In the genomic region with DNA sequence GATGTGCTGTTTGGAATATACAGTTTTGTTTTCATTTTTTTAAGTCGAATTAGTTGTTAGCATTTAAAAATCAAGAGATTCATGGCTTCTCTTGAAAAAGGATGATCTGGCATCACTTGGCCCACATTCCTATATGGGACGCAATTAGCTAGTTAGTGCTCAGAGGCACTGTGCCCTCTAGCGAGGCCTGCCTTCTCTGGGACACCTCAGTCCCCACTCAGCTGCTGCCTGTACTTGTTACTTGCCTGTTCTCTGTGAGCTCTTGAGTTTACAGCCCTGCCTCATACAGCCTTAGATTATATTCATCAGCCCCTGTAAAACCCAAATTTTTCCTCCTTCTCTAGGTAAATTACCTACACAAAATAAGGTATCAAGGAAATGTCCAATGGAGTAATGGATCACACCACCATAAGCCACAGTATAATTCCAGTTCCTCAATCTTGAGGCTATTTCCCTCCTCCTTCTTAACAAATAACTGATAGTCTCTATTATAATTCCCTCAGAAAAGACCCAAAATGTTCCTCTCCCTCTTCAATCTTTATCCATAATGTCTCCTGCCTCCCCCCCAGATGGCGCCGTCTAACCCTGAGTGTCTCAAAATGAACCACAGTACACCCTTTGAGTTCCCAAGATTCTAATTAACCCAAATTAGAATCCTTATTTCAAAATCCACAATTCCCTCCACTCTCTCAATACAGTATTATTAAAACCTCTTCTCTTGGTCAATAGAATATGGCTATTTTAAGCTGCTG, we compare ENCODE assay signal across 7 cellular contexts. TPM values are rescaled to one million over a fixed set of nuclear protein-coding genes. Genes with fewer than 3 reads are reported as not detected.
DNase-seq lines count a peak whose midpoint lies in the region; ATAC-seq and TF ChIP-seq lines count a peak whose summit lies in the region.

No MANE protein-coding gene starts in this region.

- WGBS in ovary, 3 donors: 86 to 90% (median 86%) methylated on average over 5 of the region's 5 CpGs

- TF ChIP-seq POLR2A in ovary (IDR thresholded peaks at IDR 0.05): no peak

- H3K9me3 ChIP-seq in ovary: no peaks in the 10 kb centered on the region

- H3K36me3 ChIP-seq in ovary: no peaks in the 10 kb centered on the region

- no peaks in the 10 kb centered on the region for H3K4me1 ChIP-seq in ovary (ENCODE audit: insufficient read depth)

- intact Hi-C loops in ovary (cut with DNase I): no loop called here

- DNase-seq in ELR (ENCODE audit: low read depth) (peak; percentile 47), LoVo (ENCODE audit: low spot score) (peak; percentile 17), foreskin fibroblast (peak; percentile 29 to 73), stromal cell of bone marrow (ENCODE audit: low read depth) (peak; percentile 22), ovary (no peak)
- DNase-seq in activated CD4-positive, alpha-beta T cell treated with anti-CD3 and anti-CD28 coated beads for 4 hours: peak; percentile 28 to 53

- H3K4me3 ChIP-seq in foreskin fibroblast (ENCODE audit: low read depth in 1 of 2, low read length in 2 of 2): peak overlapping the region; percentile 85 to 95
- no peak overlapping the region for H3K4me3 ChIP-seq in ovary

- no peaks in the 10 kb centered on the region for H3K27me3 ChIP-seq in ovary

- H3K27ac ChIP-seq in ovary: no peak overlapping the region

- TF ChIP-seq EP300 in ovary (IDR thresholded peaks at IDR 0.05): no peak

- no peak for ATAC-seq in GM19351 (IDR thresholded peaks at IDR 0.05; ENCODE audit: unreplicated experiment)

- peak; percentile 49 for TF ChIP-seq CTCF in foreskin fibroblast (IDR thresholded peaks at IDR 0.05; ENCODE audit: low read depth, low read length)
- no peak for TF ChIP-seq CTCF in ovary (IDR thresholded peaks at IDR 0.05)

RNA-seq across cellular contexts. Expression of a gene that starts 2.7 kb away (rescaled TPM):
- 10 to 100 TPM in 5 of 7 donors, 1 to 10 TPM in 2; 6.7 to 15.4 (median 14.0) TPM for total RNA-seq in ovary
- 1 to 10 TPM; 1.4 to 6.6 TPM for polyA plus RNA-seq in ovary

Comparison
In these comparisons a context has a peak if more than half of its experiments do, and no peak if none do; other contexts are left out.
1. DNase-seq: peak in ELR (single experiment), LoVo (single experiment), activated CD4-positive, alpha-beta T cell treated with anti-CD3 and anti-CD28 coated beads for 4 hours (2 of 2), foreskin fibroblast (2 of 2) and stromal cell of bone marrow (single experiment); none in ovary (0 of 5).